ENCODE assay signal across 27 cellular contexts in the genomic region with DNA sequence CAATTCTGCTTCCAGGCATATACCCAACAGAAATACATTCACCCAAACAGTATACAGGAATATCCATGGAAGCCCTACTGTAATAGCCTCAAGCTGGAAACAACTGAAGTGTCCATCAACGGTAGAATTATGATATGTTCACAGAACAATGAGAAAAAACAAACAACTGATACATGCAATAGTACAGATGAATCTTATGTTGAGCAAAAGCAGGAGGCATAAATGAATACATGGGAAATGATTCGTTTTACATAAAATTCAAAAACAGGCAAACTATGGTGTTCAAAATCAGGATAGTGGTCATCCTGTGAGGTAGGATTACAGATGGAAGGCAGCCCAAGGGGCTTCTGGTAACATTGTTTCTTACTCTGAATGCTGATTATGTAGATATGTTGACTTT.
"Had no signal": no experiment of that assay in that cellular context is flagged by ENCODE, and none has a peak within 500 bp of the region (broad histone marks: within the 10 kb centered on the region; RNA-seq: fewer than 3 reads in every experiment).

No MANE protein-coding gene starts in this region.

- H3K36me3 ChIP-seq: neural progenitor cell, ovary, sigmoid colon, thoracic aorta, thyroid gland, tibial nerve, vagina had no signal

- H3K36me3 Mint-ChIP-seq: natural killer cell, neural progenitor cell had no signal

- H3K4me1 Mint-ChIP-seq: nephron had no signal

- DNase-seq: natural killer cell; occipital lobe; ovary; posterior cingulate gyrus; psoas muscle; right cardiac atrium; right lobe of liver; sigmoid colon; small intestine; stimulated activated CD4-positive, alpha-beta T cell treated with anti-CD3 and anti-CD28 coated beads, Interleukin-15, amount 100 ng/mL, for 24 hours; stimulated activated CD4-positive, alpha-beta T cell treated with anti-CD3 and anti-CD28 coated beads, Interleukin-2, amount 100 ng/mL, for 24 hours; stimulated activated CD4-positive, alpha-beta T cell treated with anti-CD3 and anti-CD28 coated beads, Interleukin-2, amount 100 ng/mL, for 48 hours; stimulated activated CD4-positive, alpha-beta T cell treated with anti-CD3 and anti-CD28 coated beads, Interleukin-4, amount 100 ng/mL, for 24 hours; stimulated activated naive B cell treated with anti-CD40 and anti-IgM and Interleukin-4, amounts not matched to agents 10 μg/mL and 1 μg/mL and 100 μg/mL, for 72 hours; stimulated activated naive CD8-positive, alpha-beta T cell treated with anti-CD3 and anti-CD28 coated beads, Interleukin-15, amount 100 ng/mL, for 72 hours; stimulated activated naive CD8-positive, alpha-beta T cell treated with anti-CD3 and anti-CD28 coated beads, Interleukin-15, Interleukin-2, amounts not matched to agents 100 U/mL and 50 U/mL, for 24 hours; thyroid gland; trophoblast cell; upper lobe of left lung had no signal

- H3K27ac ChIP-seq: neural progenitor cell, ovary, parathyroid adenoma, psoas muscle, right lobe of liver, sigmoid colon, thoracic aorta, thyroid gland, tibial nerve, upper lobe of left lung, vagina had no signal

- H3K27ac Mint-ChIP-seq: nephron; neural progenitor cell; progenitor cell of endocrine pancreas; stimulated activated effector memory CD8-positive, alpha-beta T cell treated with anti-CD3 and anti-CD28 coated beads, Interleukin-12 subunit alpha, Interleukin-12 subunit beta, amount 100 ng/mL, for 72 hours; stimulated activated naive B cell treated with anti-CD40 and anti-IgM and Interleukin-4, amounts not matched to agents 10 μg/mL and 1 μg/mL and 100 μg/mL, for 72 hours; stimulated activated naive CD8-positive, alpha-beta T cell treated with anti-CD3 and anti-CD28 coated beads, Interleukin-15, amount 100 ng/mL, for 72 hours had no signal

- H3K27me3 Mint-ChIP-seq: progenitor cell of endocrine pancreas; stimulated activated naive B cell treated with anti-CD40 and anti-IgM and Interleukin-4, amounts not matched to agents 10 μg/mL and 1 μg/mL and 100 μg/mL, for 72 hours; stimulated activated naive CD8-positive, alpha-beta T cell treated with anti-CD3 and anti-CD28 coated beads, Interleukin-15, amount 100 ng/mL, for 72 hours had no signal

- H3K4me1 ChIP-seq: parathyroid adenoma, psoas muscle, right lobe of liver, sigmoid colon, tibial nerve, upper lobe of left lung, vagina had no signal

- H3K27me3 ChIP-seq: neural progenitor cell, ovary, right lobe of liver, sigmoid colon, thyroid gland, tibial nerve, upper lobe of left lung, vagina had no signal

- ATAC-seq: natural killer cell; psoas muscle; right cardiac atrium; right lobe of liver; stimulated activated effector memory CD8-positive, alpha-beta T cell treated with anti-CD3 and anti-CD28 coated beads, Interleukin-12 subunit alpha, Interleukin-12 subunit beta, amount 100 ng/mL, for 72 hours; stimulated activated naive B cell treated with anti-CD40 and anti-IgM and Interleukin-4, amounts not matched to agents 10 μg/mL and 1 μg/mL and 100 μg/mL, for 72 hours; stimulated activated naive CD8-positive, alpha-beta T cell treated with anti-CD3 and anti-CD28 coated beads, Interleukin-15, amount 100 ng/mL, for 72 hours; stimulated activated naive CD8-positive, alpha-beta T cell treated with anti-CD3 and anti-CD28 coated beads, Interleukin-15, Interleukin-2, amounts not matched to agents 100 U/mL and 50 U/mL, for 24 hours had no signal

- H3K4me3 ChIP-seq: neural progenitor cell, ovary, psoas muscle, right lobe of liver, sigmoid colon, thoracic aorta, thyroid gland, tibial nerve, upper lobe of left lung, vagina had no signal

- H3K9me3 Mint-ChIP-seq: natural killer cell; nephron; stimulated activated effector memory CD8-positive, alpha-beta T cell treated with anti-CD3 and anti-CD28 coated beads, Interleukin-12 subunit alpha, Interleukin-12 subunit beta, amount 100 ng/mL, for 72 hours; stimulated activated naive B cell treated with anti-CD40 and anti-IgM and Interleukin-4, amounts not matched to agents 10 μg/mL and 1 μg/mL and 100 μg/mL, for 72 hours had no signal

- H3K4me3 Mint-ChIP-seq: natural killer cell; nephron; neural progenitor cell; stimulated activated effector memory CD8-positive, alpha-beta T cell treated with anti-CD3 and anti-CD28 coated beads, Interleukin-12 subunit alpha, Interleukin-12 subunit beta, amount 100 ng/mL, for 72 hours; stimulated activated naive B cell treated with anti-CD40 and anti-IgM and Interleukin-4, amounts not matched to agents 10 μg/mL and 1 μg/mL and 100 μg/mL, for 72 hours; stimulated activated naive CD8-positive, alpha-beta T cell treated with anti-CD3 and anti-CD28 coated beads, Interleukin-15, amount 100 ng/mL, for 72 hours had no signal

- H3K9me3 ChIP-seq: ovary, psoas muscle, right lobe of liver, sigmoid colon, thoracic aorta, thyroid gland, tibial nerve, upper lobe of left lung, vagina had no signal
